ENCODE assay signal across 11 cellular contexts in the genomic region with DNA sequence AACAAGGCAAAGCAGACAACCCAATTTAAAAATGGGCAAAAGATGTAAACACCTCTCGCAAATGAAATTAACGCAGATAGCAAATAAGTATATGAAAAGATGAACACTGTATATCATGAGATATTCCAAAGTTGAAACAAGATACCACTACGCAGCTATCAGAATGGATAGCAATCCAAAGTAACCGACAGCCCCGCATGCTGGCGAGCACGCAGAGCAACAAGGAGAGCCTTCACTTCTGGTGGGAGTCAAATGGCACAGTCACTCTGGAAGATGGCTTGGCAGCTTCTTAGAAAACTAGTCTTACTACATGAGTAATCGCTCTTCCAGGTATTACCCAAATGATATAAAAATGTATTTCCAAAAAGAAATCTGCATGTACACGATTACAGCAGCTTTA. TPM values are rescaled to one million over a fixed set of nuclear protein-coding genes. Genes with fewer than 3 reads are reported as not detected.
DNase-seq lines count a peak whose midpoint lies in the region; ATAC-seq, FAIRE-seq and TF ChIP-seq lines count a peak whose summit lies in the region.
"Had no signal": no experiment of that assay in that cellular context is flagged by ENCODE, and none has a peak within 500 bp of the region (broad histone marks: within the 10 kb centered on the region; RNA-seq: fewer than 3 reads in every experiment).

No MANE protein-coding gene starts in this region.

- H3K9me3 Mint-ChIP-seq in GM23338, result peaks cover 2% of the 10 kb centered on the region; the same call in 2 of the 3 replicates
- H3K9me3 Mint-ChIP-seq in activated T-cell treated with anti-CD3 and anti-CD28 coated beads, Interleukin-2, amount 50 U/mL, for 72 hours, result no peaks in the 10 kb centered on the region

- H3K36me3 Mint-ChIP-seq in GM23338 (ENCODE audit: low read depth), result peaks cover 25% of the 10 kb centered on the region
- H3K36me3 Mint-ChIP-seq in activated T-cell treated with anti-CD3 and anti-CD28 coated beads, Interleukin-2, amount 50 U/mL, for 72 hours (ENCODE audit: insufficient read depth in 2 of 2), result peaks cover 13 to 16% of the 10 kb centered on the region in 2 donors

- TF ChIP-seq EP300 in A549 (IDR thresholded peaks at IDR 0.05) (no peak), gastroesophageal sphincter (IDR thresholded peaks at IDR 0.05) (no peak)

- no peak for FAIRE-seq in A549 (lab: Jason Lieb, UNC)

- H3K27ac Mint-ChIP-seq in GM23338, result no peak overlapping the region
- peak overlapping the region; percentile 99 for H3K27ac Mint-ChIP-seq in activated T-cell treated with anti-CD3 and anti-CD28 coated beads, Interleukin-2, amount 50 U/mL, for 72 hours

- TF ChIP-seq POLR2A in A549 (IDR thresholded peaks at IDR 0.05; ENCODE audit: low read length) (no peak), gastroesophageal sphincter (IDR thresholded peaks at IDR 0.05) (no peak)

- peaks cover 4% of the 10 kb centered on the region; the same call in 2 of the 3 replicates for H3K9me3 ChIP-seq in A549
- no peaks in the 10 kb centered on the region for H3K9me3 ChIP-seq in liver (ENCODE audit: control insufficient read depth in 4 of 4, low read length in 3 of 4)
- no peaks in the 10 kb centered on the region for H3K9me3 ChIP-seq in gastroesophageal sphincter

- TF ChIP-seq RAD21 in A549 (conservative IDR thresholded peaks at IDR 0.05 in 1 of 2, IDR thresholded peaks at IDR 0.05 in 1 of 2) (no peak), liver (IDR thresholded peaks at IDR 0.05) (no peak)

- no peak overlapping the region for H3K27ac ChIP-seq in A549
- no peak overlapping the region for H3K27ac ChIP-seq in GM23338 (ENCODE audit: low read depth)
- no peak overlapping the region for H3K27ac ChIP-seq in liver (ENCODE audit: low read depth in 1 of 2, low read length in 2 of 2)
- H3K27ac ChIP-seq in gastroesophageal sphincter, result no peak overlapping the region

- peaks cover 14% of the 10 kb centered on the region for H4K20me1 ChIP-seq in GM23338 (replicated peaks; ENCODE audit: insufficient read depth)

- H3K4me3 ChIP-seq in A549 (peak overlapping the region; percentile 98; the same call in 1 of the 3 replicates), GM23338 (peak overlapping the region; percentile 95), liver (ENCODE audit: low read depth in 1 of 3, low read length in 3 of 3) (peak overlapping the region in 2 of 3 donors; percentile 96 to 99), gastroesophageal sphincter (peak overlapping the region in 1 of 2 donors; percentile 93)

- TF ChIP-seq CTCF in A549 (IDR thresholded peaks at IDR 0.05) (no peak), GM23338 (conservative IDR thresholded peaks at IDR 0.05; ENCODE audit: low read depth in 2 of 2) (no peak), liver (IDR thresholded peaks at IDR 0.05; ENCODE audit: low read depth, low read length, missing input control) (no peak), gastroesophageal sphincter (IDR thresholded peaks at IDR 0.05) (no peak)

- ATAC-seq in A549 (no peak), GM23338 (no peak), gastroesophageal sphincter (no peak), HG03432 (IDR thresholded peaks at IDR 0.05; ENCODE audit: unreplicated experiment) (no peak)
- ATAC-seq in activated T-cell treated with anti-CD3 and anti-CD28 coated beads, Interleukin-2, amount 50 U/mL, for 72 hours (replicated peaks in 1 of 2), result peak in 1 of 2 donors; percentile 16
- ATAC-seq: left colon had no signal

- DNase-seq in A549 (ENCODE audit: low read depth in 1 of 2, low spot score in 1 of 2), result no peak
- DNase-seq in GM23338 (ENCODE audit: low spot score), result no peak
- DNase-seq in activated T-cell treated with anti-CD3 and anti-CD28 coated beads, Interleukin-2, amount 50 U/mL, for 72 hours, result no peak
- DNase-seq in ACHN, result no peak
- no peak for DNase-seq in NCI-H526 (lab: John Stamatoyannopoulos, UW)
- DNase-seq: left colon had no signal

- peaks cover 12% of the 10 kb centered on the region; the same call in 1 of the 2 replicates for H3K36me3 ChIP-seq in GM23338 (ENCODE audit: insufficient read depth)
- H3K36me3 ChIP-seq in liver (ENCODE audit: control insufficient read depth in 4 of 4, insufficient read depth in 3 of 4, low read depth in 1 of 4, low read length in 3 of 4), result peaks cover 5 to 22% (median 16%) of the 10 kb centered on the region in 4 donors
- H3K36me3 ChIP-seq in gastroesophageal sphincter, result peaks cover 0 to 26% of the 10 kb centered on the region in 2 donors

- H3K4me3 Mint-ChIP-seq in GM23338, result peak overlapping the region; percentile 96
- H3K4me3 Mint-ChIP-seq in activated T-cell treated with anti-CD3 and anti-CD28 coated beads, Interleukin-2, amount 50 U/mL, for 72 hours, result peak overlapping the region; percentile 94 to 99

- POLR2A ChIA-PET in A549 (lab: Yijun Ruan, JAX), result no interaction called here

- no peaks in the 10 kb centered on the region; the same call in 1 of the 2 replicates for H3K9me2 ChIP-seq in GM23338 (ENCODE audit: insufficient read depth)

- no peak overlapping the region for H2AFZ ChIP-seq in GM23338

- H3K27me3 Mint-ChIP-seq in GM23338 (ENCODE audit: insufficient read depth, low read depth, poor library complexity), result peaks cover 4% of the 10 kb centered on the region
- H3K27me3 Mint-ChIP-seq in activated T-cell treated with anti-CD3 and anti-CD28 coated beads, Interleukin-2, amount 50 U/mL, for 72 hours (ENCODE audit: low read depth), result peaks cover 5% of the 10 kb centered on the region

- CTCF ChIA-PET in A549 (lab: Yijun Ruan, JAX), result interaction anchor here (0.7 to 2.7 kb wide), 2 partner anchors 10 to 742 kb away, joined by 3 to 9 read pairs; no protein-coding TSS in a partner anchor

- peaks cover 12% of the 10 kb centered on the region for H3K4me1 Mint-ChIP-seq in GM23338
- H3K4me1 Mint-ChIP-seq in activated T-cell treated with anti-CD3 and anti-CD28 coated beads, Interleukin-2, amount 50 U/mL, for 72 hours (ENCODE audit: low read depth), result peaks cover 27% of the 10 kb centered on the region

- peaks cover 47% of the 10 kb centered on the region for H3K79me2 ChIP-seq in GM23338 (replicated peaks; ENCODE audit: insufficient read depth)

- in situ Hi-C loops in ACHN (cut with HindIII; ENCODE audit: low pct_ligation_motif_present, low pct_unique_long_range_greater_than_20kb, low sequenced_read_pairs), result no loop called here

- peaks cover 12% of the 10 kb centered on the region for H3K4me1 ChIP-seq in A549
- peaks cover 13% of the 10 kb centered on the region for H3K4me1 ChIP-seq in GM23338 (ENCODE audit: insufficient read depth)
- H3K4me1 ChIP-seq in liver (ENCODE audit: control insufficient read depth in 4 of 4, insufficient read depth in 4 of 4, low read length in 3 of 4), result peaks cover 0 to 26% (median 21%) of the 10 kb centered on the region in 4 donors
- H3K4me1 ChIP-seq in gastroesophageal sphincter, result peaks cover 0 to 38% (median 10%) of the 10 kb centered on the region in 3 donors

- H3K4me2 ChIP-seq in A549, result peak overlapping the region; percentile 85
- peak overlapping the region; percentile 97 for H3K4me2 ChIP-seq in GM23338

- 84% methylated on average over 9 of the region's 9 CpGs for WGBS in A549 (ENCODE audit: missing lambda C conversion rate)
- WGBS in liver, result 80% methylated on average over 9 of the region's 9 CpGs
- 74% methylated on average over 9 of the region's 9 CpGs for WGBS in gastroesophageal sphincter (ENCODE audit: low coverage in 1 of 2), 2 donors

- H3F3A ChIP-seq in GM23338 (replicated peaks; ENCODE audit: low read depth), result no peaks in the 10 kb centered on the region

- H3K27me3 ChIP-seq in GM23338 (ENCODE audit: insufficient read depth), result no peaks in the 10 kb centered on the region
- H3K27me3 ChIP-seq in liver (ENCODE audit: control insufficient read depth in 4 of 4, insufficient read depth in 4 of 4, low read length in 3 of 4), result no peaks in the 10 kb centered on the region
- H3K27me3 ChIP-seq in gastroesophageal sphincter, result no peaks in the 10 kb centered on the region

- peak overlapping the region in 1 of 2 donors; percentile 95 for H3K9ac ChIP-seq in liver (ENCODE audit: low read depth in 1 of 2, low read length in 2 of 2)

TF ChIP-seq in liver, 16 proteins besides CTCF, POLR2A, EP300 and RAD21 (continues in another document):
- TF ChIP-seq FOXA2 (IDR thresholded peaks at IDR 0.05) (no peak), NR2F2 (IDR thresholded peaks at IDR 0.05) (no peak)

RNA-seq across cellular contexts. Expression of gene NDUFA10, which starts 1.4 kb away (rescaled TPM):
- polyA plus RNA-seq in A549 (2011; rRNA removed), result 118 and 131 TPM in 2 replicates
- 117 and 136 TPM in 2 replicates for polyA plus RNA-seq in A549 (2012; cell fraction: cytosol; rRNA removed)
- 84.8 and 121 TPM in 2 replicates for polyA plus RNA-seq in A549 (2012; cell fraction: nucleus; rRNA removed)
- polyA plus RNA-seq in A549 (2017; fragmentation: RNase III; extraction: RNeasy Plus Mini Kit Qiagen cat#74134 plus additional on column Dnase treatment), result 134 to 148 TPM (median 137 TPM) in 3 replicates
- 89.0 and 116 TPM in 2 replicates for polyA minus RNA-seq in A549 (2011; rRNA and poly(A)+ RNA removed)
- total RNA-seq in GM23338 (2014; rRNA removed; shearing (Covaris generic)), result 113 and 156 TPM in 2 replicates
- polyA plus RNA-seq in GM23338 (2016; fragmentation: Nextera tagmentation; extraction: Ambion mirVana), result 64.8 and 81.0 TPM in 2 replicates
- 100 to 1,000 TPM; 112 to 116 TPM for total RNA-seq in activated T-cell treated with anti-CD3 and anti-CD28 coated beads, Interleukin-2, amount 50 U/mL, for 72 hours
- 10 to 100 TPM; 43.6 to 72.7 TPM for total RNA-seq in liver
- 10 to 100 TPM; 61.3 to 93.0 TPM for polyA plus RNA-seq in liver
- total RNA-seq in gastroesophageal sphincter, result 100 to 1,000 TPM in 1 of 4 donors, 10 to 100 TPM in 3; 72.6 to 150 (median 80.6) TPM

RNA-seq across cellular contexts. Expression of gene OR6B2, which starts 6.4 kb away (rescaled TPM):
- polyA plus RNA-seq in A549 (2011; rRNA removed) (not detected in 2 replicates), A549 (2017; fragmentation: RNase III; extraction: RNeasy Plus Mini Kit Qiagen cat#74134 plus additional on column Dnase treatment) (not detected in 3 replicates), GM23338 (2016; fragmentation: Nextera tagmentation; extraction: Ambion mirVana) (not detected in 2 replicates), liver (not detected)
- not detected in 2 replicates for polyA plus RNA-seq in A549 (2012; cell fraction: cytosol; rRNA removed)
- polyA plus RNA-seq in A549 (2012; cell fraction: nucleus; rRNA removed), result 0.04 TPM in 1 of 2 replicates, not detected in the other
- not detected in 2 replicates for polyA minus RNA-seq in A549 (2011; rRNA and poly(A)+ RNA removed)
- not detected in 2 replicates for total RNA-seq in GM23338 (2014; rRNA removed; shearing (Covaris generic))
- total RNA-seq in activated T-cell treated with anti-CD3 and anti-CD28 coated beads, Interleukin-2, amount 50 U/mL, for 72 hours, result not detected
- total RNA-seq in liver (not detected), gastroesophageal sphincter (not detected)
- total RNA-seq: Daoy; left colon; T-helper 2 cell treated with Interferon-gamma antibody and Interleukin-4, amounts not matched to agents 100 ng/mL and 5 ng/mL, for 36 hours had no signal

RNA-seq across cellular contexts. Expression of gene OR6B3, which starts 29.5 kb away (rescaled TPM):
- polyA plus RNA-seq in A549 (2011; rRNA removed) (not detected in 2 replicates), A549 (2017; fragmentation: RNase III; extraction: RNeasy Plus Mini Kit Qiagen cat#74134 plus additional on column Dnase treatment) (not detected in 3 replicates), GM23338 (2016; fragmentation: Nextera tagmentation; extraction: Ambion mirVana) (not detected in 2 replicates), liver (not detected)
- polyA plus RNA-seq in A549 (2012; cell fraction: cytosol; rRNA removed), result not detected in 2 replicates
- polyA plus RNA-seq in A549 (2012; cell fraction: nucleus; rRNA removed), result not detected in 2 replicates
- polyA minus RNA-seq in A549 (2011; rRNA and poly(A)+ RNA removed), result not detected in 2 replicates
- not detected in 2 replicates for total RNA-seq in GM23338 (2014; rRNA removed; shearing (Covaris generic))
- total RNA-seq in activated T-cell treated with anti-CD3 and anti-CD28 coated beads, Interleukin-2, amount 50 U/mL, for 72 hours, result not detected
- total RNA-seq in liver (not detected), gastroesophageal sphincter (not detected)
- total RNA-seq: Daoy; left colon; T-helper 2 cell treated with Interferon-gamma antibody and Interleukin-4, amounts not matched to agents 100 ng/mL and 5 ng/mL, for 36 hours had no signal
